17 cellular contexts compared by ENCODE assay signal in the genomic region with DNA sequence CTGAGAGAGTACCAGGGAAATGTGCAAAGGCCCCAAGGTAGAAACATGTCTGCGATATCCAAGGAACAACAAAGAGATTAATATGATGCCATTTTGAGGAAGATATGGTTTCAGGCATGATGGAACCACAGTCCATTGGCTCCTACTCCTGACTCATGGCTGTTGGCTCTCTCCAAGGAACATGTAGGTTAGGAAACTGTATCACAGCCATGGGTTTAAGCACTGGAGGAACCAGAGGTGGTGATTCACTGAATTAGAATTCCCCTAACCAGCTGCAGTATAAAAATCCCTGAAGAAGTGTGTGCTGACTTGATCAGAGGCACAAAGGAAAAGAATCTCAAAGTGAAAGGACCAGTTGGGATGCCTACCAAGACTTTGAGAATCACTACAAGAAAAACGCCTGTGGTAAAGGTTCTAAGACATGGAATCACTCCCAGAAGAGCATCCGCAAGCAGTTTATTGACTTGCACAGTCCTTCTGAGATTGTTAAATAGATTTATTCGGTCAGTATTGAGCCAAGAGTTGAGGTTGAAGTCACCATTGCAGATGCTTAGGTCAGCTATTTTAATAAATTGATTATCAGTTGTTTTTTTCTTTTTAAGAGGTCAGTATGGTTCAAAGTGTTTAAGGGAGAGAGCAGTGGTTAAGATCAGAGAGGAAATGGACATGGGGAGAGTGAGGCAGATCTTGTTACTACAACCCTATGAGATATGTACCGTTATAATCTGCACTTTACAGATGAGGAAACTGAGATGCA.
DNase-seq lines count a peak whose midpoint lies in the region; ATAC-seq and TF ChIP-seq lines count a peak whose summit lies in the region.
"Had no signal": no experiment of that assay in that cellular context is flagged by ENCODE, and none has a peak within 500 bp of the region (broad histone marks: within the 10 kb centered on the region; RNA-seq: fewer than 3 reads in every experiment).

No MANE protein-coding gene starts in this region.

- H3K4me3 Mint-ChIP-seq in MCF 10A (ENCODE audit: unreplicated experiment) = no peak overlapping the region
- H3K4me3 Mint-ChIP-seq: IgD-negative memory B cell had no signal

- no peaks in the 10 kb centered on the region for H3K9me3 ChIP-seq in breast epithelium
- no peaks in the 10 kb centered on the region for H3K9me3 ChIP-seq in adipocyte (ENCODE audit: control insufficient read depth, low read length)
- H3K9me3 ChIP-seq in right atrium auricular region = no peaks in the 10 kb centered on the region

- POLR2A ChIA-PET in MCF 10A (lab: Yijun Ruan, JAX) = no interaction called here

- H3K27ac ChIP-seq in breast epithelium (no peak overlapping the region), right atrium auricular region (no peak overlapping the region)
- H3K27ac ChIP-seq: coronary artery had no signal

- H3K9ac ChIP-seq in adipocyte (ENCODE audit: low read length) = no peak overlapping the region

- ATAC-seq in GM19455 (IDR thresholded peaks at IDR 0.05; ENCODE audit: unreplicated experiment) = no peak
- ATAC-seq: left lobe of liver had no signal

- H3K4me1 ChIP-seq in breast epithelium (no peaks in the 10 kb centered on the region), adipocyte (ENCODE audit: control insufficient read depth, insufficient read depth, low read length) (peaks cover 17% of the 10 kb centered on the region), right atrium auricular region (no peaks in the 10 kb centered on the region)

- H3K27me3 ChIP-seq in breast epithelium = no peaks in the 10 kb centered on the region
- H3K27me3 ChIP-seq in adipocyte (replicated peaks; ENCODE audit: control insufficient read depth, insufficient read depth, low read length) = no peaks in the 10 kb centered on the region
- H3K27me3 ChIP-seq in right atrium auricular region = no peaks in the 10 kb centered on the region

- H3K27me3 Mint-ChIP-seq in MCF 10A (ENCODE audit: insufficient read depth, unreplicated experiment) = no peaks in the 10 kb centered on the region
- H3K27me3 Mint-ChIP-seq: IgD-negative memory B cell had no signal

- H3K36me3 Mint-ChIP-seq in MCF 10A (ENCODE audit: insufficient read depth, unreplicated experiment) = peaks cover 12% of the 10 kb centered on the region
- H3K36me3 Mint-ChIP-seq: IgD-negative memory B cell had no signal

- DNase-seq in MCF 10A (ENCODE audit: unreplicated experiment) (peak; percentile 65), breast epithelium (ENCODE audit: low spot score in 2 of 2) (no peak), adipocyte (ENCODE audit: low read depth) (peak; percentile 62), fibroblast of the aortic adventitia (ENCODE audit: low read depth) (peak; percentile 84), DMS79 treated with DMSO at 0.1 percent for 48 hours (lab: John Stamatoyannopoulos, UW) (no peak), right atrium auricular region (ENCODE audit: low spot score) (no peak), cerebellum (ENCODE audit: low spot score) (no peak)
- DNase-seq: 8988T; activated naive CD4-positive, alpha-beta T cell treated with Interleukin-2 at 50 U/mL for 16 hours; DMS153; H7; NCI-H146; SHP77 treated with DMSO at 0.1 percent for 48 hours had no signal

- peaks cover 12% of the 10 kb centered on the region for H3K4me1 Mint-ChIP-seq in MCF 10A (ENCODE audit: insufficient read depth, unreplicated experiment)
- H3K4me1 Mint-ChIP-seq: IgD-negative memory B cell had no signal

- H3K36me3 ChIP-seq in breast epithelium (no peaks in the 10 kb centered on the region), adipocyte (ENCODE audit: control insufficient read depth, insufficient read depth, low read length, severe bottlenecking) (peaks cover 18% of the 10 kb centered on the region), right atrium auricular region (no peaks in the 10 kb centered on the region)

- CTCF ChIA-PET in MCF 10A (lab: Yijun Ruan, JAX) = interaction anchor here (1.8 kb wide), 1 partner anchor 154 kb away, joined by 3 read pairs; no protein-coding TSS in a partner anchor

- no TSS peak for BruUV-seq in MCF 10A (replicated peaks; lab: Mats Ljungman, UMichigan)

- no peak overlapping the region for H3K27ac Mint-ChIP-seq in MCF 10A (ENCODE audit: low read depth, unreplicated experiment)

- no peaks in the 10 kb centered on the region for H3K9me3 Mint-ChIP-seq in MCF 10A (ENCODE audit: unreplicated experiment)
- H3K9me3 Mint-ChIP-seq: IgD-negative memory B cell had no signal

- TF ChIP-seq CTCF in MCF 10A (IDR thresholded peaks at IDR 0.05; ENCODE audit: unreplicated experiment) (no peak), breast epithelium (IDR thresholded peaks at IDR 0.05) (no peak), fibroblast of the aortic adventitia (IDR thresholded peaks at IDR 0.05; ENCODE audit: insufficient read depth, low read length) (no peak), right atrium auricular region (IDR thresholded peaks at IDR 0.05) (no peak)

- TF ChIP-seq POLR2A in breast epithelium (IDR thresholded peaks at IDR 0.05) = no peak

- H3K4me3 ChIP-seq in breast epithelium = no peak overlapping the region
- peak overlapping the region; percentile 52 for H3K4me3 ChIP-seq in adipocyte (ENCODE audit: low read length)
- H3K4me3 ChIP-seq in fibroblast of the aortic adventitia (ENCODE audit: low read depth, low read length) = no peak overlapping the region
- no peak overlapping the region for H3K4me3 ChIP-seq in right atrium auricular region
- H3K4me3 ChIP-seq: coronary artery had no signal

- intact Hi-C loops in MCF 10A (cut with micrococcal nuclease) (loop anchor here (10.0 kb wide), 1 partner anchor 245 kb away; no protein-coding TSS in a partner anchor), breast epithelium (cut with DNase I; ENCODE audit: low total_unique reads) (no loop called here)

Comparison
In these comparisons a context has a peak if more than half of its experiments do, and no peak if none do; other contexts are left out.
1. DNase-seq: peak in MCF 10A (single experiment), adipocyte (single experiment) and fibroblast of the aortic adventitia (single experiment); none in breast epithelium (0 of 2), DMS79 treated with DMSO at 0.1 percent for 48 hours (single experiment), right atrium auricular region (single experiment) and cerebellum (single experiment).